ENCODE assay signal across 14 cellular contexts in the genomic region with DNA sequence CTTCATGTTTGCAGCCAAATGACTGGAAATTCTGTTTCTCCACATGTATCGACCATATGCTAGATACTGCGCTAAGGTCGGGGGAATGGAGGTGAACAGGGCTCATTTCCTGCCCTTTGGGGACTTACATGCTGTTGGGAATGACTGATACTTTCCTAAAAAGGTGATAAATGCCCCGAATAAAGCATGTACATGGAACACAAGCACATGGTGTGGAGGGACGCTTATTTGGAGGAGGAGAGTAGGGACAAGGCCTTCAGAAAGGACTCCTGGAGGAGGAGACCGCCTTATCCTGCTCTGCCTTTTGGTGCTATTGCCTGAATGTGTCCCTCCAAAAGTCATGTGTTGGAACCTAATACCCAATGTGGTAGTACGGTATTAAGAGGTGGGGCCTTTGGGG.
"Had no signal": no experiment of that assay in that cellular context is flagged by ENCODE, and none has a peak within 500 bp of the region (broad histone marks: within the 10 kb centered on the region; RNA-seq: fewer than 3 reads in every experiment).

No MANE protein-coding gene starts in this region.

- H3K9me3 Mint-ChIP-seq: natural killer cell treated with Interleukin-12 subunit alpha and Interleukin-12 subunit beta and Interleukin-15 and Interleukin-18, amount 100 ng/mL, for 72 hours had no signal

- H3K27me3 ChIP-seq: heart left ventricle, vagina had no signal

- H3K27ac ChIP-seq: coronary artery, vagina had no signal

- H3K9me3 ChIP-seq: heart left ventricle, vagina had no signal

- H3K27me3 Mint-ChIP-seq: natural killer cell treated with Interleukin-12 subunit alpha and Interleukin-12 subunit beta and Interleukin-15 and Interleukin-18, amount 100 ng/mL, for 72 hours; type B pancreatic cell had no signal

- DNase-seq: effector CD8-positive, alpha-beta T cell; heart left ventricle; hypothalamus; kidney glomerular epithelial cell; mammary epithelial cell; midbrain; stimulated activated CD4-positive, alpha-beta T cell treated with anti-CD3 and anti-CD28 coated beads, Interleukin-2, amount 100 ng/mL, for 48 hours; stimulated activated naive CD4-positive, alpha-beta T cell treated with Interleukin-2 at 50 U/mL for 16 hours had no signal

- H3K4me3 ChIP-seq: coronary artery, heart left ventricle, smooth muscle cell, vagina had no signal

- H3K27ac Mint-ChIP-seq: natural killer cell treated with Interleukin-12 subunit alpha and Interleukin-12 subunit beta and Interleukin-15 and Interleukin-18, amount 100 ng/mL, for 72 hours had no signal

- H3K36me3 Mint-ChIP-seq: natural killer cell treated with Interleukin-12 subunit alpha and Interleukin-12 subunit beta and Interleukin-15 and Interleukin-18, amount 100 ng/mL, for 72 hours had no signal

- H3K4me3 Mint-ChIP-seq: natural killer cell treated with Interleukin-12 subunit alpha and Interleukin-12 subunit beta and Interleukin-15 and Interleukin-18, amount 100 ng/mL, for 72 hours had no signal

- ATAC-seq: esophagus mucosa; heart left ventricle; natural killer cell treated with Interleukin-12 subunit alpha and Interleukin-12 subunit beta and Interleukin-15 and Interleukin-18, amount 100 ng/mL, for 72 hours had no signal

- H3K36me3 ChIP-seq: heart left ventricle, vagina had no signal
